Comparison of ENCODE assay signal across 8 cellular contexts in the genomic region with DNA sequence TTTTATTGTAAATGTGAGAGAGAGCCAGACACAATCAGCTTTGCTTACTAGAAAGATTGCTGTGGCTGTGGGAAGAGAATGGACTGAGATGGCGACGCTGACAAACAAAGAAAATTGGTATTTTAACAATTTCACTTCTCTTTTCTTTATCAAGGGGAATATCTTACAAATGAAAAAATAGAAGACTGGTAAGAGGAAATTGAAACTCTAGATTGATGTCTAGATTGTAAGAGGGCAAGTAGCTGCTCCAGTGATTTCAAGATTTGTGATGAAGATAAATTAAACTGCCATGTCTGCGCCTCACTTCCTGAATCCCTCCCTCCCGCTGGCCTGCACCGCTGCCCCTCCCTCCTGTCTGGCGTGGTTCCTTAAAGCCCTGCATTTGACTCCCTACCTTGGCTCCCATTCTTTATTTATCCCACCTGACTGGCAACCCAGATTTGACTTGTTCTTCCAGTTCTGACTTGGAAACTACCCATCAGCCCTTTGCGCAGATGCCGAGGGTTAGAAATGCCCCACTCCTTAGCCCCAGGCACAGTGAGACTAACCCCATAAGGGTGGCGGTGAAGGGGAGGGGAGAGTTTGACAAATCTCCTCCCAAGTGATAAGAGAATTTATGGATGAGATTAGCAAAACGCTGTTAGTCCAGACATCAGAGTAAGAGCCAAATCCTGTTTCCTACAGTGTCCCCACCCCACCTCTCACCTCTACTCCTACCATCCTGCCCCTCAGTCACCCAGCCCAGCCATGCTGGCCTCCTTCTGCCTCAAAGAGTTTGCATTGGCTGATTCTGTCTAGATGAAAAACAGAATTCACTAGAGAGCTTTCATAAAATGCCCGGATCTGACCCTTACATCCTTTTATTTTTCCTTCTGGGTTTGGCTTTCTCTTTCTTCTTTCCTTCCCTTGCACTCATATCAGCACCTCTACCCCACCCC.
DNase-seq lines count a peak whose midpoint lies in the region; ATAC-seq and TF ChIP-seq lines count a peak whose summit lies in the region.

No MANE protein-coding gene starts in this region.

- H3K4me1 Mint-ChIP-seq in activated naive CD4-positive, alpha-beta T cell treated with anti-CD3 and anti-CD28 coated beads, Interleukin-2, amount 10 ng/mL, durations not matched to agents 7 days and 5 days, result peaks cover 22% of the 10 kb centered on the region

- TF ChIP-seq CTCF in GM12864 (IDR thresholded peaks at IDR 0.05; ENCODE audit: low read depth, low read length, missing control alignments), result no peak

- H2BK15ac ChIP-seq in mesendoderm (replicated peaks; ENCODE audit: low read depth), result peak overlapping the region; percentile 61

- H3K36me3 Mint-ChIP-seq in activated naive CD4-positive, alpha-beta T cell treated with anti-CD3 and anti-CD28 coated beads, Interleukin-2, amount 10 ng/mL, durations not matched to agents 7 days and 5 days, result peaks cover 8% of the 10 kb centered on the region

- peak; percentile 30 for ATAC-seq in GM21619 (IDR thresholded peaks at IDR 0.05; ENCODE audit: unreplicated experiment)

- no peaks in the 10 kb centered on the region for H3K79me2 ChIP-seq in mesendoderm (ENCODE audit: control insufficient read depth, insufficient read depth, low read length)

- peak overlapping the region; percentile 67 for H3K27ac Mint-ChIP-seq in activated naive CD4-positive, alpha-beta T cell treated with anti-CD3 and anti-CD28 coated beads, Interleukin-2, amount 10 ng/mL, durations not matched to agents 7 days and 5 days

- no peaks in the 10 kb centered on the region for H3K79me1 ChIP-seq in mesendoderm (ENCODE audit: low read length)

- peak overlapping the region; percentile 28 for H3K9ac ChIP-seq in mesendoderm (ENCODE audit: low read length)

- H3K4ac ChIP-seq in mesendoderm (ENCODE audit: low read depth, low read length), result peak overlapping the region; percentile 48

- H3K4me3 Mint-ChIP-seq in activated naive CD4-positive, alpha-beta T cell treated with anti-CD3 and anti-CD28 coated beads, Interleukin-2, amount 10 ng/mL, durations not matched to agents 7 days and 5 days, result peak overlapping the region; percentile 53

- DNase-seq in GM12864 (ENCODE audit: low read depth), result peak; percentile 34
- DNase-seq in KBM-7, result peak; percentile 83
- DNase-seq in activated naive CD4-positive, alpha-beta T cell treated with anti-CD3 and anti-CD28 coated beads, Interleukin-2, amount 10 ng/mL, durations not matched to agents 7 days and 5 days, result peak; percentile 31
- peak; percentile 95 for DNase-seq in mesendoderm
- no peak for DNase-seq in NCI-H1930 (lab: John Stamatoyannopoulos, UW)
- DNase-seq in putamen (ENCODE audit: low spot score), result no peak
- DNase-seq in NCI-H748 (lab: John Stamatoyannopoulos, UW; ENCODE audit: unreplicated experiment), result no peak

- H3K4me2 ChIP-seq in mesendoderm (ENCODE audit: low read length), result no peak overlapping the region

- no peak overlapping the region for H2AK5ac ChIP-seq in mesendoderm (ENCODE audit: low read length)

- H2BK5ac ChIP-seq in mesendoderm (ENCODE audit: low read length), result peak overlapping the region; percentile 84

- peaks cover 4% of the 10 kb centered on the region for H3K4me1 ChIP-seq in mesendoderm (ENCODE audit: control insufficient read depth, low read depth, low read length)

- H3K4me3 ChIP-seq in GM12864 (ENCODE audit: low read depth, low read length) (peak overlapping the region; percentile 50), mesendoderm (ENCODE audit: low read length) (no peak overlapping the region)

- H3K36me3 ChIP-seq in mesendoderm (ENCODE audit: control insufficient read depth, insufficient read depth, low read length), result no peaks in the 10 kb centered on the region

- no peak overlapping the region for H4K8ac ChIP-seq in mesendoderm (ENCODE audit: low read depth, low read length)

- H3K18ac ChIP-seq in mesendoderm (ENCODE audit: low read length), result peak overlapping the region; percentile 64

- in situ Hi-C loops in KBM-7 (cut with MboI; ENCODE audit: low pct_unique_long_range_greater_than_20kb, low sequenced_read_pairs), result loop anchor here (25.0 kb wide), 1 partner anchor 222 kb away; no protein-coding TSS in a partner anchor

- H3K27me3 ChIP-seq in mesendoderm (ENCODE audit: insufficient read depth, low read length, poor library complexity), result no peaks in the 10 kb centered on the region

- H4K5ac ChIP-seq in mesendoderm (ENCODE audit: low read length), result no peak overlapping the region

- no peak overlapping the region for H2BK120ac ChIP-seq in mesendoderm (ENCODE audit: low read depth, low read length)

- no peaks in the 10 kb centered on the region for H3K27me3 Mint-ChIP-seq in activated naive CD4-positive, alpha-beta T cell treated with anti-CD3 and anti-CD28 coated beads, Interleukin-2, amount 10 ng/mL, durations not matched to agents 7 days and 5 days

- peak overlapping the region; percentile 44 for H3K27ac ChIP-seq in mesendoderm (ENCODE audit: low read depth, low read length)

- peak overlapping the region; percentile 80 for H3K56ac ChIP-seq in mesendoderm (ENCODE audit: low read length)

- no peak overlapping the region for H3K23ac ChIP-seq in mesendoderm (ENCODE audit: low read length)

- CTCF ChIA-PET in activated naive CD4-positive, alpha-beta T cell treated with anti-CD3 and anti-CD28 coated beads, Interleukin-2, amount 10 ng/mL, durations not matched to agents 7 days and 5 days (lab: Charles Lee), result interaction anchor here (0.6 to 4.5 kb wide), 19 partner anchors 10 to 476 kb away, joined by 3 to 49 read pairs (median 4); partner anchors contain the start of gene ATF7IP

- peaks cover 17% of the 10 kb centered on the region for H3K9me3 Mint-ChIP-seq in activated naive CD4-positive, alpha-beta T cell treated with anti-CD3 and anti-CD28 coated beads, Interleukin-2, amount 10 ng/mL, durations not matched to agents 7 days and 5 days

- no CpG with 5 or more reads among the region's 11 CpGs for WGBS in mesendoderm (ENCODE audit: extremely low coverage, insufficient coverage, low lambda C conversion rate)

Comparison
In these comparisons a context has a peak if more than half of its experiments do, and no peak if none do; other contexts are left out.
1. DNase-seq: peak in GM12864 (single experiment), KBM-7 (single experiment), activated naive CD4-positive, alpha-beta T cell treated with anti-CD3 and anti-CD28 coated beads, Interleukin-2, amount 10 ng/mL, durations not matched to agents 7 days and 5 days (single experiment) and mesendoderm (single experiment); none in NCI-H1930 (0 of 2), putamen (single experiment) and NCI-H748 (single experiment).